Comparison of ENCODE assay signal across 1 cellular context in the genomic region with DNA sequence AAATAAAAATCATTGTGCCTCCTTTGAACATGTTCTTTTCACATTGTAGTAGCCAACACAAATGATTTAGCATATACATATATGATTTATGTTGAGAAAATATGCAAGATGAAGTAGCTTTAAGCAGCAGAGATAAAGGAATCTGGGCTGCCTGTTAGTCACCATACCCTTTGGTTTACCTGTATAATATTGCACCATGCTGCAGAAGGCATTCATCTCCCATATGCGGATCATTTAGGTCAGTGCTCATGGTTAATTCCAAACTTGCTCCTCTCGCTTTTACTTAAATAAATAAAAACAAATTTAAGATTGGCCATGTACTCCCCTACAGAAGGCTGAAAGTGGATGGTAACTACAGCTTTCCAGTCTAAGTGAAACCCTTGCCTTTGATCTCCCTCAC.
TF ChIP-seq lines count a peak whose summit lies in the region.

No MANE protein-coding gene starts in this region.

TF ChIP-seq in SK-N-SH, 30 proteins besides CTCF, POLR2A, EP300 and RAD21 (continued from another document):
- TF ChIP-seq ELF1 (IDR thresholded peaks at IDR 0.05) (no peak), YY1 (IDR thresholded peaks at IDR 0.05; ENCODE audit: low read depth) (no peak), FOXM1 (IDR thresholded peaks at IDR 0.05; ENCODE audit: low read depth) (no peak)
- TF ChIP-seq, protein P1, sequence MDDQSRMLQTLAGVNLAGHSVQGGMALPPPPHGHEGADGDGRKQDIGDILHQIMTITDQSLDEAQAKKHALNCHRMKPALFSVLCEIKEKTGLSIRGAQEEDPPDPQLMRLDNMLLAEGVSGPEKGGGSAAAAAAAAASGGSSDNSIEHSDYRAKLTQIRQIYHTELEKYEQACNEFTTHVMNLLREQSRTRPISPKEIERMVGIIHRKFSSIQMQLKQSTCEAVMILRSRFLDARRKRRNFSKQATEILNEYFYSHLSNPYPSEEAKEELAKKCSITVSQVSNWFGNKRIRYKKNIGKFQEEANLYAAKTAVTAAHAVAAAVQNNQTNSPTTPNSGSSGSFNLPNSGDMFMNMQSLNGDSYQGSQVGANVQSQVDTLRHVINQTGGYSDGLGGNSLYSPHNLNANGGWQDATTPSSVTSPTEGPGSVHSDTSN (IDR thresholded peaks at IDR 0.05): no peak
- TF ChIP-seq, protein P2, sequence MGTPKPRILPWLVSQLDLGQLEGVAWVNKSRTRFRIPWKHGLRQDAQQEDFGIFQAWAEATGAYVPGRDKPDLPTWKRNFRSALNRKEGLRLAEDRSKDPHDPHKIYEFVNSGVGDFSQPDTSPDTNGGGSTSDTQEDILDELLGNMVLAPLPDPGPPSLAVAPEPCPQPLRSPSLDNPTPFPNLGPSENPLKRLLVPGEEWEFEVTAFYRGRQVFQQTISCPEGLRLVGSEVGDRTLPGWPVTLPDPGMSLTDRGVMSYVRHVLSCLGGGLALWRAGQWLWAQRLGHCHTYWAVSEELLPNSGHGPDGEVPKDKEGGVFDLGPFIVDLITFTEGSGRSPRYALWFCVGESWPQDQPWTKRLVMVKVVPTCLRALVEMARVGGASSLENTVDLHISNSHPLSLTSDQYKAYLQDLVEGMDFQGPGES (IDR thresholded peaks at IDR 0.05; ENCODE audit: low read depth, low read length): no peak
TF ChIP-seq in SK-N-SH: peak in this region for 0.
